In the genomic region with DNA sequence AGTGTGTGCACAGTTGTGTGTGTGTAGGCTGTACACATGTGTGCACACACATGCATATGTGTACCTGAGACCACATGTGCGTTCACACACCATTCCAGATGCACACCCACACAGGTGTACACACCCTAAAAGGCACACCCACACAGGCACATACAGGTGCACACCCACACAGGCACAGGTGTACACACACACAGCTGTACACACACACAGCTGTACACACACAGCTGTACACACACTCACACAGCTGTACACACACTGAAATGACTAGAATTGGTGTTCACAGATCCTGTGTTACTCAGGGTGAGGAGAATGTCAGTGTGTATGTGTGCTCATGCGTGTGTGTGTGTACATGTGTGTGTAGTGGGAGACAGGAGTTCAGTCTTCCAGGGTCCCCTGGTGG, we compare ENCODE assay signal across 17 cellular contexts. TPM values are rescaled to one million over a fixed set of nuclear protein-coding genes. Genes with fewer than 3 reads are reported as not detected.
A peak's percentile ranks its signal among the peaks of the same experiment; 100 is the strongest.
DNase-seq lines count a peak whose midpoint lies in the region; ATAC-seq and TF ChIP-seq lines count a peak whose summit lies in the region.
"Had no signal": no experiment of that assay in that cellular context is flagged by ENCODE, and none has a peak within 500 bp of the region (broad histone marks: within the 10 kb centered on the region; RNA-seq: fewer than 3 reads in every experiment).

No MANE protein-coding gene starts in this region.

- H3K36me3 ChIP-seq in HEK293 (ENCODE audit: control insufficient read depth in 2 of 2, insufficient read depth in 1 of 2, low read length in 2 of 2) (no peaks in the 10 kb centered on the region), osteoblast (ENCODE audit: insufficient read depth, low read length) (no peaks in the 10 kb centered on the region), aorta (ENCODE audit: control insufficient read depth in 1 of 2, insufficient read depth in 2 of 2, low read length in 1 of 2) (no peaks in the 10 kb centered on the region), upper lobe of left lung (no peaks in the 10 kb centered on the region)
- H3K36me3 ChIP-seq: BE2C had no signal

- H3K36me3 Mint-ChIP-seq in chondrocyte (ENCODE audit: low read depth): no peaks in the 10 kb centered on the region
- H3K36me3 Mint-ChIP-seq in activated CD4-positive, alpha-beta memory T cell treated with anti-CD3 and anti-CD28 coated beads, Interleukin-2, amount 10 ng/mL, durations not matched to agents 7 days and 5 days (ENCODE audit: low read depth): no peaks in the 10 kb centered on the region
- H3K36me3 Mint-ChIP-seq: CD4-positive, alpha-beta memory T cell had no signal

- H4K20me1 ChIP-seq in osteoblast (ENCODE audit: insufficient read depth, low read length): no peaks in the 10 kb centered on the region

- H3K9me3 ChIP-seq in HEK293 (ENCODE audit: control insufficient read depth, insufficient read depth, low read depth, low read length) (no peaks in the 10 kb centered on the region), osteoblast (ENCODE audit: low read depth, low read length) (no peaks in the 10 kb centered on the region), aorta (ENCODE audit: control insufficient read depth, low read length) (no peaks in the 10 kb centered on the region), upper lobe of left lung (no peaks in the 10 kb centered on the region)
- H3K9me3 ChIP-seq: BE2C had no signal

- H3K9me3 Mint-ChIP-seq in chondrocyte (ENCODE audit: low read depth): no peaks in the 10 kb centered on the region
- no peaks in the 10 kb centered on the region for H3K9me3 Mint-ChIP-seq in activated CD4-positive, alpha-beta memory T cell treated with anti-CD3 and anti-CD28 coated beads, Interleukin-2, amount 10 ng/mL, durations not matched to agents 7 days and 5 days
- H3K9me3 Mint-ChIP-seq: CD4-positive, alpha-beta memory T cell had no signal

- WGBS in aorta, 2 donors: 92 to 93% methylated on average over 2 of the region's 2 CpGs
- 88 to 100% methylated on average over 1 to 2 of the region's 2 CpGs for WGBS in upper lobe of left lung, 2 donors

- H3K27ac Mint-ChIP-seq in chondrocyte (ENCODE audit: unreplicated experiment): no peak overlapping the region
- H3K27ac Mint-ChIP-seq in activated CD4-positive, alpha-beta memory T cell treated with anti-CD3 and anti-CD28 coated beads, Interleukin-2, amount 10 ng/mL, durations not matched to agents 7 days and 5 days: no peak overlapping the region
- H3K27ac Mint-ChIP-seq: CD4-positive, alpha-beta memory T cell had no signal

- H3K27me3 Mint-ChIP-seq in chondrocyte (ENCODE audit: low read depth): peaks cover 16% of the 10 kb centered on the region
- H3K27me3 Mint-ChIP-seq in activated CD4-positive, alpha-beta memory T cell treated with anti-CD3 and anti-CD28 coated beads, Interleukin-2, amount 10 ng/mL, durations not matched to agents 7 days and 5 days: peaks cover 9% of the 10 kb centered on the region

- DNase-seq in chondrocyte (ENCODE audit: low spot score): peak; percentile 36
- DNase-seq in osteoblast (ENCODE audit: insufficient read length, low spot score, missing footprints): peak; percentile 29
- DNase-seq in aorta: peak; percentile 8 to 35
- no peak for DNase-seq in activated CD4-positive, alpha-beta memory T cell treated with anti-CD3 and anti-CD28 coated beads, Interleukin-2, amount 10 ng/mL, durations not matched to agents 7 days and 5 days
- no peak for DNase-seq in upper lobe of left lung
- DNase-seq in hippocampal formation (lab: John Stamatoyannopoulos, UW): no peak
- DNase-seq: BE2C; CD4-positive, alpha-beta memory T cell; DMS79; GM23248; H7 had no signal

- H3K4me3 ChIP-seq in HEK293 (ENCODE audit: low read depth, low read length) (no peak overlapping the region), osteoblast (ENCODE audit: insufficient read depth, low read length) (no peak overlapping the region), aorta (ENCODE audit: low read length in 2 of 2) (no peak overlapping the region), upper lobe of left lung (no peak overlapping the region)
- H3K4me3 ChIP-seq: GM12878, GM23248 had no signal

- CTCF ChIA-PET in HEK293 (lab: Yijun Ruan, JAX): no interaction called here
- CTCF ChIA-PET in activated CD4-positive, alpha-beta memory T cell treated with anti-CD3 and anti-CD28 coated beads, Interleukin-2, amount 10 ng/mL, durations not matched to agents 7 days and 5 days (lab: Charles Lee): no interaction called here

- H3K4me1 ChIP-seq in HEK293 (ENCODE audit: control insufficient read depth, insufficient read depth, low read length): peaks cover 4% of the 10 kb centered on the region
- H3K4me1 ChIP-seq in osteoblast (ENCODE audit: insufficient read depth, low read length): no peaks in the 10 kb centered on the region
- H3K4me1 ChIP-seq in aorta (ENCODE audit: control insufficient read depth in 1 of 2, insufficient read depth in 2 of 2, low read length in 2 of 2): no peaks in the 10 kb centered on the region
- H3K4me1 ChIP-seq in upper lobe of left lung: peaks cover 14 to 17% (median 16%) of the 10 kb centered on the region in 4 donors
- H3K4me1 ChIP-seq: BE2C had no signal

- no peak overlapping the region for H3K4me2 ChIP-seq in osteoblast (ENCODE audit: insufficient read depth, low read length)

- POLR2A ChIA-PET in HEK293 (lab: Yijun Ruan, JAX): no interaction called here
- POLR2A ChIA-PET in activated CD4-positive, alpha-beta memory T cell treated with anti-CD3 and anti-CD28 coated beads, Interleukin-2, amount 10 ng/mL, durations not matched to agents 7 days and 5 days (lab: Charles Lee): no interaction called here

- H3K4me1 Mint-ChIP-seq in chondrocyte (ENCODE audit: low read depth): peaks cover 19% of the 10 kb centered on the region
- H3K4me1 Mint-ChIP-seq in activated CD4-positive, alpha-beta memory T cell treated with anti-CD3 and anti-CD28 coated beads, Interleukin-2, amount 10 ng/mL, durations not matched to agents 7 days and 5 days: no peaks in the 10 kb centered on the region
- H3K4me1 Mint-ChIP-seq: CD4-positive, alpha-beta memory T cell had no signal

- TF ChIP-seq CTCF in HEK293 (tag by site-specific recombination; IDR thresholded peaks at IDR 0.05): no peak
- TF ChIP-seq CTCF in chondrocyte (IDR thresholded peaks at IDR 0.05): no peak
- TF ChIP-seq CTCF in osteoblast (IDR thresholded peaks at IDR 0.05; ENCODE audit: extremely low read depth, low read depth, low read length): no peak
- no peak for TF ChIP-seq CTCF in upper lobe of left lung (IDR thresholded peaks at IDR 0.05)

- intact Hi-C loops in aorta (cut with DNase I): no loop called here

- no peak for TF ChIP-seq POLR2A in upper lobe of left lung (IDR thresholded peaks at IDR 0.05)

- H3K27me3 ChIP-seq in osteoblast (ENCODE audit: insufficient read depth, low read length) (peaks cover 22% of the 10 kb centered on the region), aorta (ENCODE audit: control insufficient read depth in 1 of 2, insufficient read depth in 2 of 2, low read length in 1 of 2) (no peaks in the 10 kb centered on the region), upper lobe of left lung (peaks cover 0 to 2% (median 0%) of the 10 kb centered on the region in 4 donors)
- H3K27me3 ChIP-seq: BE2C had no signal

- H3K79me2 ChIP-seq in osteoblast (ENCODE audit: insufficient read depth, low read length): no peaks in the 10 kb centered on the region

- no peak overlapping the region for H3K4me3 Mint-ChIP-seq in chondrocyte (ENCODE audit: unreplicated experiment)
- no peak overlapping the region for H3K4me3 Mint-ChIP-seq in activated CD4-positive, alpha-beta memory T cell treated with anti-CD3 and anti-CD28 coated beads, Interleukin-2, amount 10 ng/mL, durations not matched to agents 7 days and 5 days
- H3K4me3 Mint-ChIP-seq: CD4-positive, alpha-beta memory T cell had no signal

- H3K27ac ChIP-seq in HEK293 (ENCODE audit: extremely low read depth, low read depth, low read length) (no peak overlapping the region), osteoblast (ENCODE audit: low read depth, low read length) (no peak overlapping the region), aorta (ENCODE audit: low read depth in 1 of 2, low read length in 2 of 2) (no peak overlapping the region), upper lobe of left lung (no peak overlapping the region)
- H3K27ac ChIP-seq: C4-2B, GM23248 had no signal

- H2AFZ ChIP-seq in osteoblast (ENCODE audit: low read length): no peak overlapping the region
- H2AFZ ChIP-seq: GM23248 had no signal

- TF ChIP-seq EP300 in upper lobe of left lung (IDR thresholded peaks at IDR 0.05): no peak

- ATAC-seq in aorta (ENCODE audit: low FRiP score): no peak
- ATAC-seq in upper lobe of left lung (ENCODE audit: low FRiP score in 2 of 2): no peak
- ATAC-seq: GM12878 had no signal

TF ChIP-seq in HEK293, 187 proteins besides CTCF, POLR2A, EP300 and RAD21 (continues in another document):
- TF ChIP-seq ZNF140 (tag by site-specific recombination; IDR thresholded peaks at IDR 0.05) (no peak), EGR2 (tag by site-specific recombination; IDR thresholded peaks at IDR 0.05; ENCODE audit: low read depth) (peak; percentile 58), GLIS2 (tag by site-specific recombination; IDR thresholded peaks at IDR 0.05) (no peak), ZFHX2 (tag by site-specific recombination; conservative IDR thresholded peaks at IDR 0.05) (peak; percentile 62), HOXA7 (CRISPR knock-in tag; IDR thresholded peaks at IDR 0.05; ENCODE audit: borderline replicate concordance) (no peak)
- TF ChIP-seq, protein P1, sequence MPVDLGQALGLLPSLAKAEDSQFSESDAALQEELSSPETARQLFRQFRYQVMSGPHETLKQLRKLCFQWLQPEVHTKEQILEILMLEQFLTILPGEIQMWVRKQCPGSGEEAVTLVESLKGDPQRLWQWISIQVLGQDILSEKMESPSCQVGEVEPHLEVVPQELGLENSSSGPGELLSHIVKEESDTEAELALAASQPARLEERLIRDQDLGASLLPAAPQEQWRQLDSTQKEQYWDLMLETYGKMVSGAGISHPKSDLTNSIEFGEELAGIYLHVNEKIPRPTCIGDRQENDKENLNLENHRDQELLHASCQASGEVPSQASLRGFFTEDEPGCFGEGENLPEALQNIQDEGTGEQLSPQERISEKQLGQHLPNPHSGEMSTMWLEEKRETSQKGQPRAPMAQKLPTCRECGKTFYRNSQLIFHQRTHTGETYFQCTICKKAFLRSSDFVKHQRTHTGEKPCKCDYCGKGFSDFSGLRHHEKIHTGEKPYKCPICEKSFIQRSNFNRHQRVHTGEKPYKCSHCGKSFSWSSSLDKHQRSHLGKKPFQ (tag by site-specific recombination; IDR thresholded peaks at IDR 0.05): peak; percentile 46; the same call in 1 of the 2 replicates

RNA-seq across cellular contexts. Expression of gene DOC2B, which starts 15.9 kb away (rescaled TPM):
- total RNA-seq in chondrocyte (0.31 to 0.64 TPM (median 0.32 TPM) in 3 replicates), osteoblast (not detected in 2 replicates), aorta (10 to 100 TPM; 16.3 to 35.3 TPM), upper lobe of left lung (10 to 100 TPM in 1 of 6 donors, 1 to 10 TPM in 5; 1.0 to 10.2 (median 4.4) TPM)
- under 1 TPM; 0.13 to 0.15 TPM for polyA plus RNA-seq in aorta
- total RNA-seq in activated CD4-positive, alpha-beta memory T cell treated with anti-CD3 and anti-CD28 coated beads, Interleukin-2, amount 10 ng/mL, durations not matched to agents 7 days and 5 days: not detected
- total RNA-seq: G401, GM12878, GM23248, HT-29 had no signal
- polyA plus RNA-seq: AG04450; CD4-positive, alpha-beta memory T cell; GM12878 had no signal

RNA-seq across cellular contexts. Expression of gene SCGB1C2, which starts 60.0 kb away (rescaled TPM):
- total RNA-seq in chondrocyte (not detected in 3 replicates), osteoblast (not detected in 2 replicates), aorta (not detected), upper lobe of left lung (not detected)
- polyA plus RNA-seq in aorta: not detected
- total RNA-seq in activated CD4-positive, alpha-beta memory T cell treated with anti-CD3 and anti-CD28 coated beads, Interleukin-2, amount 10 ng/mL, durations not matched to agents 7 days and 5 days: not detected
- total RNA-seq: CD4-positive, alpha-beta memory T cell; G401; GM12878; GM23248; H7; HT-29 had no signal
- polyA plus RNA-seq: AG04450; CD4-positive, alpha-beta memory T cell; GM12878; GM23248 had no signal

Comparison
In these comparisons a context has a peak if more than half of its experiments do, and no peak if none do; other contexts are left out.
1. DNase-seq: peak in chondrocyte (single experiment), osteoblast (single experiment) and aorta (2 of 2); none in activated CD4-positive, alpha-beta memory T cell treated with anti-CD3 and anti-CD28 coated beads, Interleukin-2, amount 10 ng/mL, durations not matched to agents 7 days and 5 days (single experiment), upper lobe of left lung (0 of 2) and hippocampal formation (0 of 2).